In genomic region chr5:177356756-177357458, GRCh38 we compare ENCODE assay signal across 10 cellular contexts. TPM values are rescaled to one million over a fixed set of nuclear protein-coding genes. Genes with fewer than 3 reads are reported as not detected.
A peak's percentile ranks its signal among the peaks of the same experiment; 100 is the strongest.
DNase-seq lines count a peak whose midpoint lies in the region; ATAC-seq and TF ChIP-seq lines count a peak whose summit lies in the region.
"Had no signal": no experiment of that assay in that cellular context is flagged by ENCODE, and none has a peak within 500 bp of the region (broad histone marks: within the 10 kb centered on the region; RNA-seq: fewer than 3 reads in every experiment).

No MANE protein-coding gene starts in this region.

- peaks cover 55% of the 10 kb centered on the region for H3K4me1 ChIP-seq in OCI-LY7 (ENCODE audit: insufficient read depth, low read length, poor library complexity, severe bottlenecking)
- peaks cover 13 to 34% (median 18%) of the 10 kb centered on the region in 4 donors for H3K4me1 ChIP-seq in transverse colon

- peak overlapping the region; percentile 88 for H2AFZ ChIP-seq in OCI-LY7 (ENCODE audit: low read length)

- no peaks in the 10 kb centered on the region for H3K9me2 ChIP-seq in OCI-LY7 (ENCODE audit: insufficient read depth, low read length)

- peaks cover 8% of the 10 kb centered on the region for H3K9me3 ChIP-seq in OCI-LY7 (ENCODE audit: low read length)
- H3K9me3 ChIP-seq in transverse colon = no peaks in the 10 kb centered on the region

- POLR2A ChIA-PET in OCI-LY7 (lab: Charles Lee) = interaction anchor here (0.5 to 1.7 kb wide), 10 partner anchors 8 to 892 kb away, joined by 3 to 7 read pairs (median 4); no protein-coding TSS in a partner anchor

- peaks cover 31% of the 10 kb centered on the region for H3K36me3 Mint-ChIP-seq in dendritic cell treated with granulocyte-macrophage colony-stimulating factor and Interleukin-4, amounts not matched to agents 40 ng/mL and 50 ng/mL, for 4 days (ENCODE audit: low read depth)

- H3K4me2 ChIP-seq in OCI-LY7 (ENCODE audit: low read length) = peak overlapping the region; percentile 95

- peak overlapping the region; percentile 84 for H3K27ac Mint-ChIP-seq in dendritic cell treated with granulocyte-macrophage colony-stimulating factor and Interleukin-4, amounts not matched to agents 40 ng/mL and 50 ng/mL, for 4 days

- in situ Hi-C loops in transverse colon (cut with MboI; ENCODE audit: low pct_ligation_motif_present in 1 of 4, low pct_unique_long_range_greater_than_20kb in 1 of 4, low sequenced_read_pairs in 3 of 4) = no loop called here

- intact Hi-C loops in cardiac septum (cut with DNase I) = no loop called here
- intact Hi-C loops in left cardiac atrium (cut with DNase I) = no loop called here
- intact Hi-C loops in OCI-LY7 (cut with micrococcal nuclease; ENCODE audit: unreplicated experiment) = loop anchor here (1.0 kb wide), 1 partner anchor 32 kb away; no protein-coding TSS in a partner anchor
- intact Hi-C loops in dendritic cell treated with granulocyte-macrophage colony-stimulating factor and Interleukin-4, amounts not matched to agents 40 ng/mL and 50 ng/mL, for 4 days (cut with micrococcal nuclease) = loop anchor here (5.0 kb wide), 1 partner anchor 50 kb away; no protein-coding TSS in a partner anchor
- intact Hi-C loops in transverse colon (cut with DNase I; ENCODE audit: low total_unique reads) = no loop called here

- H3K4me3 ChIP-seq in OCI-LY7 (ENCODE audit: low read depth, low read length, poor library complexity, severe bottlenecking) (peak overlapping the region; percentile 74), transverse colon (no peak overlapping the region)

- H3K27ac ChIP-seq in OCI-LY7 (ENCODE audit: low read depth, low read length, poor library complexity, severe bottlenecking) = peak overlapping the region; percentile 65
- peak overlapping the region in 3 of 4 donors; percentile 76 to 84 (median 78) for H3K27ac ChIP-seq in transverse colon
- H3K27ac ChIP-seq: C4-2B had no signal

- peak overlapping the region; percentile 94 for H3K4me3 Mint-ChIP-seq in dendritic cell treated with granulocyte-macrophage colony-stimulating factor and Interleukin-4, amounts not matched to agents 40 ng/mL and 50 ng/mL, for 4 days

- DNase-seq in cardiac septum (ENCODE audit: low spot score) (peak; percentile 55), left cardiac atrium (no peak), OCI-LY7 (ENCODE audit: low spot score) (peak; percentile 30), transverse colon (no peak), left lobe of liver (ENCODE audit: low spot score) (no peak)

- no peaks in the 10 kb centered on the region for H3K27me3 Mint-ChIP-seq in dendritic cell treated with granulocyte-macrophage colony-stimulating factor and Interleukin-4, amounts not matched to agents 40 ng/mL and 50 ng/mL, for 4 days

- CTCF ChIA-PET in OCI-LY7 (lab: Charles Lee; ENCODE audit: unreplicated experiment) = interaction anchor here (1.0 to 1.6 kb wide), 3 partner anchors 12 to 74 kb away, joined by 3 to 4 read pairs (median 3); no protein-coding TSS in a partner anchor

- H3K36me3 ChIP-seq in OCI-LY7 (ENCODE audit: insufficient read depth, low read length) = no peaks in the 10 kb centered on the region; the same call in 1 of the 2 replicates
- H3K36me3 ChIP-seq in transverse colon = no peaks in the 10 kb centered on the region

- no peak for ATAC-seq in left cardiac atrium
- no peak for ATAC-seq in GM18511 (IDR thresholded peaks at IDR 0.05; ENCODE audit: unreplicated experiment)
- no peak for ATAC-seq in GM18867 (IDR thresholded peaks at IDR 0.05; ENCODE audit: unreplicated experiment)
- ATAC-seq in left lobe of liver = no peak

- 22 to 70% methylated on average over 1 to 8 of the region's 8 CpGs for WGBS in transverse colon (ENCODE audit: low coverage in 1 of 2), 2 donors

- no TSS peak for BruUV-seq in OCI-LY7 (replicated peaks; lab: Mats Ljungman, UMichigan)

- H3K9me3 Mint-ChIP-seq in dendritic cell treated with granulocyte-macrophage colony-stimulating factor and Interleukin-4, amounts not matched to agents 40 ng/mL and 50 ng/mL, for 4 days = peaks cover 6% of the 10 kb centered on the region

- H4K20me1 ChIP-seq in OCI-LY7 (ENCODE audit: insufficient read depth, low read length) = no peaks in the 10 kb centered on the region

- no peaks in the 10 kb centered on the region for H3K27me3 ChIP-seq in transverse colon

- TF ChIP-seq POLR2A in transverse colon (IDR thresholded peaks at IDR 0.05) = no peak

- TF ChIP-seq CTCF in OCI-LY7 (conservative IDR thresholded peaks at IDR 0.05; ENCODE audit: low read length) = no peak
- TF ChIP-seq CTCF in transverse colon (IDR thresholded peaks at IDR 0.05) = no peak

- peaks cover 95% of the 10 kb centered on the region for H3K4me1 Mint-ChIP-seq in dendritic cell treated with granulocyte-macrophage colony-stimulating factor and Interleukin-4, amounts not matched to agents 40 ng/mL and 50 ng/mL, for 4 days (ENCODE audit: low read depth)

- no peak for TF ChIP-seq EP300 in transverse colon (IDR thresholded peaks at IDR 0.05; ENCODE audit: low read depth)

- H3K79me2 ChIP-seq in OCI-LY7 (ENCODE audit: insufficient read depth, low read depth, low read length) = peaks cover 7% of the 10 kb centered on the region; the same call in 1 of the 2 replicates

RNA-seq across cellular contexts. Expression of gene RGS14, which starts 0.8 kb away (rescaled TPM):
- total RNA-seq in cardiac septum = 4.3 TPM
- 1 to 10 TPM; 3.7 to 4.7 TPM for total RNA-seq in left cardiac atrium
- 33.0 and 43.3 TPM in 2 replicates for total RNA-seq in OCI-LY7 (2014; rRNA removed; shearing (Covaris generic))
- total RNA-seq in OCI-LY7 (2022) = 41.7 and 46.3 TPM in 2 replicates
- total RNA-seq in transverse colon = 10 to 100 TPM; 16.5 to 49.6 (median 24.4) TPM
- total RNA-seq in left lobe of liver = 34.6 TPM

RNA-seq across cellular contexts. Expression of gene LMAN2, which starts 5.4 kb away (rescaled TPM):
- total RNA-seq in cardiac septum (67.5 TPM), left cardiac atrium (10 to 100 TPM; 76.4 to 77.7 TPM), OCI-LY7 (2022) (103 and 116 TPM in 2 replicates), transverse colon (100 to 1,000 TPM; 236 to 322 (median 293) TPM), left lobe of liver (162 TPM)
- total RNA-seq in OCI-LY7 (2014; rRNA removed; shearing (Covaris generic)) = 144 and 151 TPM in 2 replicates

RNA-seq across cellular contexts. Expression of gene SLC34A1, which starts 27.3 kb away (rescaled TPM):
- not detected for total RNA-seq in cardiac septum
- not detected for total RNA-seq in left cardiac atrium
- total RNA-seq in OCI-LY7 (2014; rRNA removed; shearing (Covaris generic)) = 0.05 and 0.35 TPM in 2 replicates
- 0.46 and 0.63 TPM in 2 replicates for total RNA-seq in OCI-LY7 (2022)
- under 1 TPM in 1 of 4 donors, not detected in 3; 0.55 TPM for total RNA-seq in transverse colon
- 3.0 TPM for total RNA-seq in left lobe of liver
- total RNA-seq: temporal lobe had no signal

RNA-seq across cellular contexts. Expression of gene PFN3, which starts 43.6 kb away (rescaled TPM):
- total RNA-seq in cardiac septum (not detected), left cardiac atrium (not detected), OCI-LY7 (2022) (not detected in 2 replicates), transverse colon (not detected), left lobe of liver (not detected)
- not detected in 2 replicates for total RNA-seq in OCI-LY7 (2014; rRNA removed; shearing (Covaris generic))

RNA-seq across cellular contexts. Expression of gene MXD3, which starts 45.2 kb away (rescaled TPM):
- total RNA-seq in cardiac septum = 1.9 TPM
- 1 to 10 TPM; 2.8 to 3.4 TPM for total RNA-seq in left cardiac atrium
- total RNA-seq in OCI-LY7 (2014; rRNA removed; shearing (Covaris generic)) = 109 and 130 TPM in 2 replicates
- total RNA-seq in OCI-LY7 (2022) = 81.3 and 105 TPM in 2 replicates
- total RNA-seq in transverse colon = 100 to 1,000 TPM in 1 of 4 donors, 10 to 100 TPM in 3; 10.8 to 257 (median 21.7) TPM
- total RNA-seq in left lobe of liver = 9.4 TPM

Comparison
In these comparisons a context has a peak if more than half of its experiments do, and no peak if none do; other contexts are left out.
1. DNase-seq: peak in cardiac septum (single experiment) and OCI-LY7 (single experiment); none in left cardiac atrium (single experiment), transverse colon (single experiment) and left lobe of liver (single experiment).
2. intact Hi-C loops: an anchor here in OCI-LY7 (1.0 kb wide) and dendritic cell treated with granulocyte-macrophage colony-stimulating factor and Interleukin-4, amounts not matched to agents 40 ng/mL and 50 ng/mL, for 4 days (5.0 kb wide); none called in cardiac septum, left cardiac atrium and transverse colon.